Comparison of ENCODE assay signal across 10 cellular contexts in genomic region chr5:87410941-87411340, GRCh38. TPM values are rescaled to one million over a fixed set of nuclear protein-coding genes. Genes with fewer than 3 reads are reported as not detected.
DNase-seq lines count a peak whose midpoint lies in the region; ATAC-seq and TF ChIP-seq lines count a peak whose summit lies in the region.
"Had no signal": no experiment of that assay in that cellular context is flagged by ENCODE, and none has a peak within 500 bp of the region (broad histone marks: within the 10 kb centered on the region; RNA-seq: fewer than 3 reads in every experiment).

No MANE protein-coding gene starts in this region.

- no peak for DNase-seq in right atrium auricular region (ENCODE audit: low spot score)
- no peak for DNase-seq in left cardiac atrium
- DNase-seq in activated B cell treated with CpG ODN at 0.5 μM for 24 hours: no peak
- DNase-seq in glomerular visceral epithelial cell (ENCODE audit: extremely low spot score): peak; percentile 81
- no peak for DNase-seq in type B pancreatic cell (ENCODE audit: extremely low spot score, unreplicated experiment)
- no peak for DNase-seq in activated effector memory CD4-positive, alpha-beta T cell treated with anti-CD3 and anti-CD28 coated beads, Interleukin-2, amount 50 U/mL, for 16 hours
- DNase-seq in NCI-H146 treated with DMSO at 0.1 percent for 48 hours (lab: John Stamatoyannopoulos, UW; ENCODE audit: unreplicated experiment): no peak
- DNase-seq in amniotic stem cell (lab: John Stamatoyannopoulos, UW): no peak
- DNase-seq: anterior cingulate cortex, testis had no signal

- peaks cover 46% of the 10 kb centered on the region for H3K36me3 Mint-ChIP-seq in activated B cell treated with CpG ODN at 0.5 μM for 24 hours (ENCODE audit: low read depth)
- H3K36me3 Mint-ChIP-seq in type B pancreatic cell: peaks cover 12% of the 10 kb centered on the region

- H3K4me1 Mint-ChIP-seq in activated B cell treated with CpG ODN at 0.5 μM for 24 hours (peaks cover 39% of the 10 kb centered on the region), type B pancreatic cell (ENCODE audit: unreplicated experiment) (peaks cover 16% of the 10 kb centered on the region)

- H3K27me3 ChIP-seq in right atrium auricular region: no peaks in the 10 kb centered on the region
- H3K27me3 ChIP-seq: testis had no signal

- H3K4me3 Mint-ChIP-seq in activated B cell treated with CpG ODN at 0.5 μM for 24 hours (peak overlapping the region; percentile 66), type B pancreatic cell (peak overlapping the region; percentile 85)

- peak overlapping the region; percentile 98 to 100 for H3K27ac ChIP-seq in right atrium auricular region

- peaks cover 29% of the 10 kb centered on the region for H3K36me3 ChIP-seq in right atrium auricular region

- peaks cover 0 to 21% of the 10 kb centered on the region in 2 donors for H3K4me1 ChIP-seq in right atrium auricular region
- H3K4me1 ChIP-seq: testis had no signal

- intact Hi-C loops in left cardiac atrium (cut with DNase I) (no loop called here), activated B cell treated with CpG ODN at 0.5 μM for 24 hours (cut with micrococcal nuclease) (loop anchor here (2.0 to 10.0 kb wide), 3 partner anchors 14 to 1264 kb away; no protein-coding TSS in a partner anchor)

- peak overlapping the region; percentile 36 for H3K27ac Mint-ChIP-seq in activated B cell treated with CpG ODN at 0.5 μM for 24 hours
- H3K27ac Mint-ChIP-seq in type B pancreatic cell: peak overlapping the region; percentile 14

- TF ChIP-seq CTCF in right atrium auricular region (IDR thresholded peaks at IDR 0.05) (no peak), activated B cell treated with CpG ODN at 0.5 μM for 24 hours (IDR thresholded peaks at IDR 0.05) (no peak), type B pancreatic cell (conservative IDR thresholded peaks at IDR 0.05) (no peak)

- ATAC-seq in left cardiac atrium (no peak), activated B cell treated with CpG ODN at 0.5 μM for 24 hours (ENCODE audit: low read depth) (no peak)

- no peak overlapping the region for H3K4me3 ChIP-seq in right atrium auricular region

- H3K9me3 ChIP-seq in right atrium auricular region: no peaks in the 10 kb centered on the region
- H3K9me3 ChIP-seq: testis had no signal

- POLR2A ChIA-PET in activated B cell treated with CpG ODN at 0.5 μM for 24 hours (lab: Charles Lee): no interaction called here

- H3K9me3 Mint-ChIP-seq in activated B cell treated with CpG ODN at 0.5 μM for 24 hours (no peaks in the 10 kb centered on the region), type B pancreatic cell (no peaks in the 10 kb centered on the region)

- CTCF ChIA-PET in activated B cell treated with CpG ODN at 0.5 μM for 24 hours (lab: Charles Lee): interaction anchor here (1.0 to 1.5 kb wide), 2 partner anchors 12 to 143 kb away, joined by 3 to 5 read pairs; partner anchors contain the start of gene RASA1

- no peaks in the 10 kb centered on the region for H3K27me3 Mint-ChIP-seq in activated B cell treated with CpG ODN at 0.5 μM for 24 hours
- peaks cover 3% of the 10 kb centered on the region for H3K27me3 Mint-ChIP-seq in type B pancreatic cell

RNA-seq across cellular contexts. Expression of gene CCNH, which starts 1.8 kb away (rescaled TPM):
- total RNA-seq in right atrium auricular region (10 to 100 TPM; 37.9 to 55.6 TPM), left cardiac atrium (10 to 100 TPM; 21.2 to 38.1 TPM), activated B cell treated with CpG ODN at 0.5 μM for 24 hours (69.3 and 74.8 TPM in 2 replicates), type B pancreatic cell (ENCODE audit: low replicate concordance) (34.1 and 34.5 TPM in 2 replicates)
